In the genomic region with DNA sequence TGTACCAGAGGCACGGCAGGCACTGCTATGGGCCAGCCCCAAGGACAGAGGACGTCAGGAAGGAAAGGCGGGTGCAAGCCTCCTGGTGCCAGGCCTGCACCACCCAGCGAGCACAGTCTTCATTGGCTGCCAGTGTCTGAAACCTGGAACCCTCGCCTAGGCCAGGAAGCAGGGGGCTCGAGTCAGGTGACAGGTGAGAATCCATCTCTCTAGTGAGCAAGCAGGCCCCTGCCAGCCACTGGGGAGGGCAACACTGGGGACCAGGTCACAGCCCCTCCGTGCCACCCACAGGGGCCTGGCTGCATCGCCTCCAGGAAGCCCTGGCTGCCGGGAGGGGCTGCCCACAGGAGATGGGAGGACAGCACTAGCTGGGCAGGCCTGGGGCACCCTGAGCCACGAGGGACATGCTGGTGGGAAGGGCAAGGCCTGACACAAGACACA, we compare ENCODE assay signal across 17 cellular contexts. TPM values are rescaled to one million over a fixed set of nuclear protein-coding genes. Genes with fewer than 3 reads are reported as not detected.
DNase-seq lines count a peak whose midpoint lies in the region; ATAC-seq, FAIRE-seq and TF ChIP-seq lines count a peak whose summit lies in the region.
"Had no signal": no experiment of that assay in that cellular context is flagged by ENCODE, and none has a peak within 500 bp of the region (broad histone marks: within the 10 kb centered on the region; RNA-seq: fewer than 3 reads in every experiment).

No MANE protein-coding gene starts in this region.

- peaks cover 11% of the 10 kb centered on the region for H3K4me1 Mint-ChIP-seq in stimulated activated memory B cell treated with anti-CD40 and anti-IgM and Interleukin-4, amounts not matched to agents 10 μg/mL and 1 μg/mL and 100 μg/mL, for 72 hours

- no peak for TF ChIP-seq RAD21 in HepG2 (CRISPR knock-in tag; IDR thresholded peaks at IDR 0.05)

- POLR2A ChIA-PET in HepG2 (lab: Yijun Ruan, JAX), result no interaction called here

- H3K4me2 ChIP-seq in HepG2 (ENCODE audit: low read depth, low read length), result no peak overlapping the region
- H3K4me2 ChIP-seq: PC-9 had no signal

- TF ChIP-seq EP300 in HepG2 (IDR thresholded peaks at IDR 0.05; ENCODE audit: low read depth in 2 of 2, low read length in 2 of 2) (no peak), HepG2 (CRISPR knock-in tag; IDR thresholded peaks at IDR 0.05; ENCODE audit: borderline replicate concordance) (no peak)

- no peak overlapping the region for H3K4me3 Mint-ChIP-seq in stimulated activated memory B cell treated with anti-CD40 and anti-IgM and Interleukin-4, amounts not matched to agents 10 μg/mL and 1 μg/mL and 100 μg/mL, for 72 hours
- H3K4me3 Mint-ChIP-seq: activated naive CD8-positive, alpha-beta T cell treated with anti-CD3 and anti-CD28 coated beads, Interleukin-2, amount 50 U/mL, for 24 hours; endodermal cell; mesothelial cell of epicardium had no signal

- H3K9ac ChIP-seq in HepG2 (ENCODE audit: insufficient read depth, low read depth, low read length), result no peak overlapping the region
- H3K9ac ChIP-seq: parathyroid adenoma had no signal

- no peak overlapping the region for H3K27ac ChIP-seq in WERI-Rb-1
- no peak overlapping the region for H3K27ac ChIP-seq in HepG2 (ENCODE audit: extremely low read length, insufficient read depth, low read length)
- H3K27ac ChIP-seq: parathyroid adenoma, PC-9 had no signal

- 87% methylated on average over 10 of the region's 10 CpGs for WGBS in HepG2 (ENCODE audit: low lambda C conversion rate)

- CTCF ChIA-PET in HepG2 (lab: Yijun Ruan, JAX; ENCODE audit: low intra/inter-chr PET ratio, low total read pairs), result no interaction called here

- H3K27me3 ChIP-seq in WERI-Rb-1 (ENCODE audit: insufficient read depth, low read depth, severe bottlenecking) (no peaks in the 10 kb centered on the region), HepG2 (ENCODE audit: control insufficient read depth in 1 of 2, insufficient read depth in 2 of 2, low read length in 2 of 2) (no peaks in the 10 kb centered on the region)

- peaks cover 18% of the 10 kb centered on the region for H3K36me3 Mint-ChIP-seq in stimulated activated memory B cell treated with anti-CD40 and anti-IgM and Interleukin-4, amounts not matched to agents 10 μg/mL and 1 μg/mL and 100 μg/mL, for 72 hours
- H3K36me3 Mint-ChIP-seq: mesothelial cell of epicardium had no signal

- no peak overlapping the region for H3K27ac Mint-ChIP-seq in stimulated activated memory B cell treated with anti-CD40 and anti-IgM and Interleukin-4, amounts not matched to agents 10 μg/mL and 1 μg/mL and 100 μg/mL, for 72 hours
- H3K27ac Mint-ChIP-seq: activated naive CD8-positive, alpha-beta T cell treated with anti-CD3 and anti-CD28 coated beads, Interleukin-2, amount 50 U/mL, for 24 hours; endodermal cell; mesothelial cell of epicardium had no signal

- ATAC-seq in HepG2 (no peak), HG03139 (IDR thresholded peaks at IDR 0.05; ENCODE audit: unreplicated experiment) (no peak), GM18505 (IDR thresholded peaks at IDR 0.05; ENCODE audit: unreplicated experiment) (no peak)
- no peak for ATAC-seq in stimulated activated memory B cell treated with anti-CD40 and anti-IgM and Interleukin-4, amounts not matched to agents 10 μg/mL and 1 μg/mL and 100 μg/mL, for 72 hours
- ATAC-seq: activated naive CD8-positive, alpha-beta T cell treated with anti-CD3 and anti-CD28 coated beads, Interleukin-2, amount 50 U/mL, for 24 hours had no signal

- TF ChIP-seq POLR2A in HepG2 (IDR thresholded peaks at IDR 0.05; ENCODE audit: insufficient read depth in 1 of 2, low read depth in 2 of 2, low read length in 2 of 2) (no peak), GM18505 (IDR thresholded peaks at IDR 0.05; ENCODE audit: borderline replicate concordance, extremely low read depth, insufficient read depth, insufficient read length) (no peak)

- no peak for FAIRE-seq in HepG2 (lab: Jason Lieb, UNC)

- H4K20me1 ChIP-seq in HepG2 (ENCODE audit: insufficient read depth, low read length), result no peaks in the 10 kb centered on the region

- no peaks in the 10 kb centered on the region for H3K27me3 Mint-ChIP-seq in stimulated activated memory B cell treated with anti-CD40 and anti-IgM and Interleukin-4, amounts not matched to agents 10 μg/mL and 1 μg/mL and 100 μg/mL, for 72 hours
- H3K27me3 Mint-ChIP-seq: activated naive CD8-positive, alpha-beta T cell treated with anti-CD3 and anti-CD28 coated beads, Interleukin-2, amount 50 U/mL, for 24 hours had no signal

- H3K79me2 ChIP-seq in HepG2 (ENCODE audit: insufficient read depth, low read length), result no peaks in the 10 kb centered on the region
- H3K79me2 ChIP-seq: parathyroid adenoma had no signal

- no peaks in the 10 kb centered on the region for H3K9me3 Mint-ChIP-seq in stimulated activated memory B cell treated with anti-CD40 and anti-IgM and Interleukin-4, amounts not matched to agents 10 μg/mL and 1 μg/mL and 100 μg/mL, for 72 hours
- H3K9me3 Mint-ChIP-seq: activated naive CD8-positive, alpha-beta T cell treated with anti-CD3 and anti-CD28 coated beads, Interleukin-2, amount 50 U/mL, for 24 hours; mesothelial cell of epicardium had no signal

- no peak for TF ChIP-seq CTCF in WERI-Rb-1 (IDR thresholded peaks at IDR 0.05; ENCODE audit: low read depth, low read length)
- TF ChIP-seq CTCF in HepG2 (CRISPR knock-in tag; IDR thresholded peaks at IDR 0.05), result no peak

- in situ Hi-C loops in HepG2 (cut with HindIII; ENCODE audit: extremely low pct_ligation_motif_present, low pct_unique_long_range_greater_than_20kb), result no loop called here

- H3K36me3 ChIP-seq in WERI-Rb-1, result peaks cover 29% of the 10 kb centered on the region
- H3K36me3 ChIP-seq in HepG2 (replicated peaks in 1 of 2; ENCODE audit: control insufficient read depth in 1 of 2, insufficient read depth in 2 of 2, low read length in 2 of 2), result peaks cover 0 to 6% of the 10 kb centered on the region in 2 experiments; a peak in 3 of 5 replicates

- intact Hi-C loops in HepG2 (cut with micrococcal nuclease; ENCODE audit: unreplicated experiment), result loop anchor here (10.0 kb wide), 1 partner anchor 216 kb away; the partner anchor contains the start of gene RNF4

- DNase-seq in AG08396 (ENCODE audit: low spot score) (peak; percentile 5), D341Med (ENCODE audit: low spot score) (peak; percentile 19), WERI-Rb-1 (peak; percentile 11), HepG2 (ENCODE audit: low spot score) (no peak), NCI-H345 treated with DMSO at 0.1 percent for 48 hours (lab: John Stamatoyannopoulos, UW; ENCODE audit: unreplicated experiment) (no peak)
- DNase-seq: activated naive CD8-positive, alpha-beta T cell treated with anti-CD3 and anti-CD28 coated beads, Interleukin-2, amount 50 U/mL, for 24 hours; caudate nucleus; EL; endodermal cell; NCI-H1930; NCI-H524 treated with DMSO at 0.1 percent for 48 hours; PC-9 had no signal

- peaks cover 24% of the 10 kb centered on the region for H3K4me1 ChIP-seq in HepG2 (ENCODE audit: insufficient read depth, low read length)
- H3K4me1 ChIP-seq: parathyroid adenoma had no signal

- H3K4me3 ChIP-seq in WERI-Rb-1 (ENCODE audit: low read depth, low read length) (no peak overlapping the region), HepG2 (replicated peaks in 1 of 3; ENCODE audit: insufficient read depth in 1 of 3, low read depth in 2 of 3, low read length in 3 of 3) (no peak overlapping the region)
- H3K4me3 ChIP-seq: PC-9 had no signal

- no peak overlapping the region for H2AFZ ChIP-seq in HepG2 (ENCODE audit: low read length)
- H2AFZ ChIP-seq: parathyroid adenoma, PC-9 had no signal

- H3K9me3 ChIP-seq in WERI-Rb-1 (ENCODE audit: severe bottlenecking), result no peaks in the 10 kb centered on the region
- H3K9me3 ChIP-seq in HepG2 (ENCODE audit: low read length), result no peaks in the 10 kb centered on the region

- BruUV-seq in HepG2 (replicated peaks; lab: Mats Ljungman, UMichigan), result no TSS peak

RNA-seq across cellular contexts. Expression of gene HAUS3, which starts 6.9 kb away (rescaled TPM):
- 12.6 and 16.3 TPM in 2 replicates for total RNA-seq in HepG2 (2016; rRNA removed; fragmentation: Illumina TruSeq; extraction: Trizol)
- total RNA-seq in HepG2 (2016; cell fraction: cytosol; rRNA removed; fragmentation: Illumina TruSeq; extraction: Trizol; ENCODE audit: low read depth), result 0.71 TPM in 2 replicates
- total RNA-seq in HepG2 (2016; cell fraction: insoluble cytoplasmic fraction; rRNA removed; fragmentation: Illumina TruSeq; extraction: Trizol), result 12.9 and 15.5 TPM in 2 replicates
- total RNA-seq in HepG2 (2016; cell fraction: membrane; rRNA removed; fragmentation: Illumina TruSeq; extraction: Trizol), result 3.8 and 4.0 TPM in 2 replicates
- 10.8 and 13.7 TPM in 2 replicates for total RNA-seq in HepG2 (2016; cell fraction: nucleus; rRNA removed; fragmentation: Illumina TruSeq; extraction: Trizol)
- polyA plus RNA-seq in HepG2 (2011; rRNA removed), result 3.3 and 3.9 TPM in 2 replicates
- polyA plus RNA-seq in HepG2 (2011; cell fraction: cytosol; rRNA removed), result 1.8 and 1.9 TPM in 2 replicates
- polyA plus RNA-seq in HepG2 (2011; cell fraction: nucleus; rRNA removed), result 4.8 and 5.1 TPM in 2 replicates
- polyA plus RNA-seq in HepG2 (2012), result 5.4 and 6.4 TPM in 2 replicates
- 0.45 and 0.70 TPM in 2 replicates for polyA plus RNA-seq in HepG2 (2016; cell fraction: cytosol; fragmentation: Illumina TruSeq; extraction: Trizol; ENCODE audit: low read depth)
- 12.2 and 12.5 TPM in 2 replicates for polyA plus RNA-seq in HepG2 (2016; cell fraction: insoluble cytoplasmic fraction; fragmentation: Illumina TruSeq; extraction: Trizol; ENCODE audit: low read depth)
- 1.8 TPM in 2 replicates for polyA plus RNA-seq in HepG2 (2016; cell fraction: membrane; fragmentation: Illumina TruSeq; extraction: Trizol; ENCODE audit: low read depth)
- polyA plus RNA-seq in HepG2 (2016; cell fraction: nucleus; fragmentation: Illumina TruSeq; extraction: Trizol; ENCODE audit: insufficient read depth, low read depth), result 26.7 and 27.4 TPM in 2 replicates
- 1.8 and 2.1 TPM in 2 replicates for polyA minus RNA-seq in HepG2 (2011; rRNA and poly(A)+ RNA removed; ENCODE audit: low replicate concordance)
- polyA minus RNA-seq in HepG2 (2011; cell fraction: cytosol; rRNA and poly(A)+ RNA removed), result 2.2 and 3.3 TPM in 2 replicates
- 5.8 and 6.0 TPM in 2 replicates for polyA minus RNA-seq in HepG2 (2011; cell fraction: nucleus; rRNA and poly(A)+ RNA removed)

RNA-seq across cellular contexts. Expression of gene POLN, which starts 6.9 kb away (rescaled TPM):
- total RNA-seq in HepG2 (2016; rRNA removed; fragmentation: Illumina TruSeq; extraction: Trizol), result 0.60 and 0.93 TPM in 2 replicates
- 2.3 and 2.5 TPM in 2 replicates for total RNA-seq in HepG2 (2016; cell fraction: cytosol; rRNA removed; fragmentation: Illumina TruSeq; extraction: Trizol; ENCODE audit: low read depth)
- total RNA-seq in HepG2 (2016; cell fraction: insoluble cytoplasmic fraction; rRNA removed; fragmentation: Illumina TruSeq; extraction: Trizol), result 0.68 and 1.1 TPM in 2 replicates
- total RNA-seq in HepG2 (2016; cell fraction: membrane; rRNA removed; fragmentation: Illumina TruSeq; extraction: Trizol), result 1.6 and 1.9 TPM in 2 replicates
- total RNA-seq in HepG2 (2016; cell fraction: nucleus; rRNA removed; fragmentation: Illumina TruSeq; extraction: Trizol), result 1.1 and 1.5 TPM in 2 replicates
- 1.2 and 1.5 TPM in 2 replicates for polyA plus RNA-seq in HepG2 (2011; rRNA removed)
- 0.81 and 3.7 TPM in 2 replicates for polyA plus RNA-seq in HepG2 (2011; cell fraction: cytosol; rRNA removed)
- polyA plus RNA-seq in HepG2 (2011; cell fraction: nucleus; rRNA removed), result 2.7 and 3.7 TPM in 2 replicates
- polyA plus RNA-seq in HepG2 (2012), result 0.39 and 0.48 TPM in 2 replicates
- polyA plus RNA-seq in HepG2 (2016; cell fraction: cytosol; fragmentation: Illumina TruSeq; extraction: Trizol; ENCODE audit: low read depth), result 1.0 and 1.4 TPM in 2 replicates
- 0.57 and 1.2 TPM in 2 replicates for polyA plus RNA-seq in HepG2 (2016; cell fraction: insoluble cytoplasmic fraction; fragmentation: Illumina TruSeq; extraction: Trizol; ENCODE audit: low read depth)
- 0.90 and 1.4 TPM in 2 replicates for polyA plus RNA-seq in HepG2 (2016; cell fraction: membrane; fragmentation: Illumina TruSeq; extraction: Trizol; ENCODE audit: low read depth)
- 0.88 and 2.2 TPM in 2 replicates for polyA plus RNA-seq in HepG2 (2016; cell fraction: nucleus; fragmentation: Illumina TruSeq; extraction: Trizol; ENCODE audit: insufficient read depth, low read depth)
- 0.44 and 0.96 TPM in 2 replicates for polyA minus RNA-seq in HepG2 (2011; rRNA and poly(A)+ RNA removed; ENCODE audit: low replicate concordance)
- polyA minus RNA-seq in HepG2 (2011; cell fraction: cytosol; rRNA and poly(A)+ RNA removed), result 1.2 and 1.3 TPM in 2 replicates
- 0.75 and 1.2 TPM in 2 replicates for polyA minus RNA-seq in HepG2 (2011; cell fraction: nucleus; rRNA and poly(A)+ RNA removed)

RNA-seq across cellular contexts. Expression of gene MXD4, which starts 13.1 kb away (rescaled TPM):
- total RNA-seq in HepG2 (2016; rRNA removed; fragmentation: Illumina TruSeq; extraction: Trizol), result 19.6 and 31.3 TPM in 2 replicates
- 36.9 and 47.9 TPM in 2 replicates for total RNA-seq in HepG2 (2016; cell fraction: cytosol; rRNA removed; fragmentation: Illumina TruSeq; extraction: Trizol; ENCODE audit: low read depth)
- 17.4 and 29.0 TPM in 2 replicates for total RNA-seq in HepG2 (2016; cell fraction: insoluble cytoplasmic fraction; rRNA removed; fragmentation: Illumina TruSeq; extraction: Trizol)
- 44.7 and 51.6 TPM in 2 replicates for total RNA-seq in HepG2 (2016; cell fraction: membrane; rRNA removed; fragmentation: Illumina TruSeq; extraction: Trizol)
- 17.8 and 19.3 TPM in 2 replicates for total RNA-seq in HepG2 (2016; cell fraction: nucleus; rRNA removed; fragmentation: Illumina TruSeq; extraction: Trizol)
- polyA plus RNA-seq in HepG2 (2011; rRNA removed), result 29.0 and 35.5 TPM in 2 replicates
- polyA plus RNA-seq in HepG2 (2011; cell fraction: cytosol; rRNA removed), result 18.8 and 32.8 TPM in 2 replicates
- 55.8 and 75.6 TPM in 2 replicates for polyA plus RNA-seq in HepG2 (2011; cell fraction: nucleus; rRNA removed)
- polyA plus RNA-seq in HepG2 (2012), result 13.3 and 19.0 TPM in 2 replicates
- polyA plus RNA-seq in HepG2 (2016; cell fraction: cytosol; fragmentation: Illumina TruSeq; extraction: Trizol; ENCODE audit: low read depth), result 75.4 and 78.8 TPM in 2 replicates
- polyA plus RNA-seq in HepG2 (2016; cell fraction: insoluble cytoplasmic fraction; fragmentation: Illumina TruSeq; extraction: Trizol; ENCODE audit: low read depth), result 24.7 and 25.4 TPM in 2 replicates
- polyA plus RNA-seq in HepG2 (2016; cell fraction: membrane; fragmentation: Illumina TruSeq; extraction: Trizol; ENCODE audit: low read depth), result 58.0 and 61.9 TPM in 2 replicates
- polyA plus RNA-seq in HepG2 (2016; cell fraction: nucleus; fragmentation: Illumina TruSeq; extraction: Trizol; ENCODE audit: insufficient read depth, low read depth), result 40.4 and 42.9 TPM in 2 replicates
- 56.0 and 71.8 TPM in 2 replicates for polyA minus RNA-seq in HepG2 (2011; rRNA and poly(A)+ RNA removed; ENCODE audit: low replicate concordance)
- polyA minus RNA-seq in HepG2 (2011; cell fraction: cytosol; rRNA and poly(A)+ RNA removed), result 16.4 and 18.3 TPM in 2 replicates
- 38.0 and 41.2 TPM in 2 replicates for polyA minus RNA-seq in HepG2 (2011; cell fraction: nucleus; rRNA and poly(A)+ RNA removed)

Comparison
In these comparisons a context has a peak if more than half of its experiments do, and no peak if none do; other contexts are left out.
1. DNase-seq: peak in AG08396 (single experiment), D341Med (single experiment) and WERI-Rb-1 (single experiment); none in HepG2 (single experiment) and NCI-H345 treated with DMSO at 0.1 percent for 48 hours (single experiment).